Comparison of ENCODE assay signal across 2 cellular contexts in genomic region chr18:35408843-35409261, GRCh38.
TF ChIP-seq lines count a peak whose summit lies in the region.

No MANE protein-coding gene starts in this region.

TF ChIP-seq in GM23338, 12 proteins besides CTCF, POLR2A, EP300 and RAD21:
- TF ChIP-seq NANOG (IDR thresholded peaks at IDR 0.05; ENCODE audit: borderline replicate concordance) (no peak), JUNB (IDR thresholded peaks at IDR 0.05; ENCODE audit: unreplicated experiment) (no peak), STAT1 (IDR thresholded peaks at IDR 0.05; ENCODE audit: unreplicated experiment) (no peak), EZH2phosphoT487 (IDR thresholded peaks at IDR 0.05; ENCODE audit: unreplicated experiment) (no peak), ETS1 (IDR thresholded peaks at IDR 0.05) (no peak), ZNF114 (CRISPR knock-in tag; IDR thresholded peaks at IDR 0.05) (no peak), ZNF331 (CRISPR knock-in tag; IDR thresholded peaks at IDR 0.05; ENCODE audit: low read depth) (no peak), REST (IDR thresholded peaks at IDR 0.05; ENCODE audit: unreplicated experiment) (no peak), ZNF462 (CRISPR knock-in tag; IDR thresholded peaks at IDR 0.05) (no peak), POLR2AphosphoS5 (IDR thresholded peaks at IDR 0.05; ENCODE audit: low read depth) (no peak), CREB1 (CRISPR knock-in tag; IDR thresholded peaks at IDR 0.05; ENCODE audit: low read depth) (no peak), EZH2 (IDR thresholded peaks at IDR 0.05; ENCODE audit: low read depth, unreplicated experiment) (no peak)
TF ChIP-seq in GM23338: peak in this region for 0.

TF ChIP-seq in HepG2, 621 proteins besides CTCF, POLR2A, EP300 and RAD21:
- TF ChIP-seq KDM4B (CRISPR knock-in tag; IDR thresholded peaks at IDR 0.05): no peak
- peak; percentile 48; the same call in 1 of the 2 replicates for TF ChIP-seq HNF4A (CRISPR knock-in tag; IDR thresholded peaks at IDR 0.05)
- peak; percentile 40; the same call in 1 of the 2 replicates for TF ChIP-seq ZNF768 (CRISPR knock-in tag; IDR thresholded peaks at IDR 0.05)
- no peak for TF ChIP-seq ZSCAN31 (CRISPR knock-in tag; IDR thresholded peaks at IDR 0.05; ENCODE audit: low read depth)
- TF ChIP-seq PAXIP1 (CRISPR knock-in tag; conservative IDR thresholded peaks at IDR 0.05): 0 out of 2 replicates have a peak, but pooled peaks have one; percentile 19
- TF ChIP-seq HDAC1 (CRISPR knock-in tag; IDR thresholded peaks at IDR 0.05): no peak
- no peak for TF ChIP-seq ZNF883 (CRISPR knock-in tag; IDR thresholded peaks at IDR 0.05; ENCODE audit: not compliant biosample characterization)
- TF ChIP-seq HOMEZ (CRISPR knock-in tag; IDR thresholded peaks at IDR 0.05; ENCODE audit: low read depth): no peak
- TF ChIP-seq PCBP2 (optimal IDR thresholded peaks at IDR 0.05; ENCODE audit: low read depth, low read length, poor library complexity, severe bottlenecking): no peak
- no peak for TF ChIP-seq MXD4 (CRISPR knock-in tag; IDR thresholded peaks at IDR 0.05)
- no peak for TF ChIP-seq E2F5 (CRISPR knock-in tag; conservative IDR thresholded peaks at IDR 0.05)
- peak; percentile 15; the same call in 1 of the 2 replicates for TF ChIP-seq CEBPB (IDR thresholded peaks at IDR 0.05; ENCODE audit: borderline replicate concordance, low read depth, low read length)
- no peak for TF ChIP-seq ZFX (CRISPR knock-in tag; IDR thresholded peaks at IDR 0.05; ENCODE audit: low read depth)
- TF ChIP-seq SOX6 (IDR thresholded peaks at IDR 0.05): no peak
- TF ChIP-seq SOX6 (CRISPR knock-in tag; IDR thresholded peaks at IDR 0.05): peak; percentile 30; the same call in 1 of the 2 replicates
- peak; percentile 60; the same call in 1 of the 2 replicates for TF ChIP-seq GATAD2A (CRISPR knock-in tag; IDR thresholded peaks at IDR 0.05)
- TF ChIP-seq CEBPG (CRISPR knock-in tag; IDR thresholded peaks at IDR 0.05): 0 out of 2 replicates have a peak, but pooled peaks have one; percentile 25
- peak; percentile 19; the same call in 1 of the 2 replicates for TF ChIP-seq FOXA3 (CRISPR knock-in tag; IDR thresholded peaks at IDR 0.05)
- TF ChIP-seq ZNF512 (CRISPR knock-in tag; IDR thresholded peaks at IDR 0.05): no peak
- TF ChIP-seq SALL1 (CRISPR knock-in tag; IDR thresholded peaks at IDR 0.05): no peak
- 0 out of 2 replicates have a peak, but pooled peaks have one; percentile 15 for TF ChIP-seq PATZ1 (CRISPR knock-in tag; IDR thresholded peaks at IDR 0.05)
- TF ChIP-seq SIN3A (IDR thresholded peaks at IDR 0.05; ENCODE audit: borderline replicate concordance, low read depth, low read length): no peak
- no peak for TF ChIP-seq PAX8 (CRISPR knock-in tag; IDR thresholded peaks at IDR 0.05; ENCODE audit: borderline replicate concordance)
- 0 out of 2 replicates have a peak, but pooled peaks have one; percentile 24 for TF ChIP-seq ZBTB7B (CRISPR knock-in tag; IDR thresholded peaks at IDR 0.05)
- TF ChIP-seq ZNF687 (CRISPR knock-in tag; IDR thresholded peaks at IDR 0.05): peak; percentile 32; the same call in 1 of the 2 replicates
- TF ChIP-seq ZNF33B (CRISPR knock-in tag; IDR thresholded peaks at IDR 0.05): no peak
- 0 out of 2 replicates have a peak, but pooled peaks have one; percentile 22 for TF ChIP-seq MAX (IDR thresholded peaks at IDR 0.05)
- peak; percentile 37; the same call in 1 of the 2 replicates for TF ChIP-seq HDAC2 (CRISPR knock-in tag; IDR thresholded peaks at IDR 0.05)
- TF ChIP-seq HNRNPLL (IDR thresholded peaks at IDR 0.05; ENCODE audit: low read depth, low read length, poor library complexity, severe bottlenecking): peak; percentile 22
